In genomic region chr12:571795-572531, GRCh38 we compare ENCODE assay signal across 10 cellular contexts.
DNase-seq lines count a peak whose midpoint lies in the region; ATAC-seq and TF ChIP-seq lines count a peak whose summit lies in the region.
"Had no signal": no experiment of that assay in that cellular context is flagged by ENCODE, and none has a peak within 500 bp of the region (broad histone marks: within the 10 kb centered on the region; RNA-seq: fewer than 3 reads in every experiment).

No MANE protein-coding gene starts in this region.

- H3K4me1 ChIP-seq in foreskin keratinocyte (peaks cover 27% of the 10 kb centered on the region), rectal smooth muscle tissue (ENCODE audit: control insufficient read depth, insufficient read depth, low read length) (peaks cover 3% of the 10 kb centered on the region)

- H3K27ac ChIP-seq in foreskin keratinocyte (peak overlapping the region; percentile 86), rectal smooth muscle tissue (ENCODE audit: low read depth, low read length) (peak overlapping the region; percentile 86)

- TF ChIP-seq CTCF in foreskin keratinocyte (conservative IDR thresholded peaks at IDR 0.05): no peak

- DNase-seq in EH (ENCODE audit: low read depth) (peak; percentile 23), RPMI7951 (ENCODE audit: low read depth) (peak; percentile 68), foreskin keratinocyte (peak in 1 of 2 donors; percentile 29), NCI-H2029 (lab: John Stamatoyannopoulos, UW) (no peak), MV-4-11 (lab: John Stamatoyannopoulos, UW) (no peak)
- no peak for DNase-seq in stimulated activated CD4-positive, alpha-beta T cell treated with anti-CD3 and anti-CD28 coated beads, Interleukin-4, amount 100 ng/mL, for 4 hours
- DNase-seq: H9, T-helper 2 cell had no signal

- H3K4me3 ChIP-seq in rectal smooth muscle tissue (ENCODE audit: low read length): no peak overlapping the region

- no peak overlapping the region for H3K9ac ChIP-seq in rectal smooth muscle tissue (ENCODE audit: low read length)

- no peak for ATAC-seq in foreskin keratinocyte
- no peak for ATAC-seq in HG03196 (IDR thresholded peaks at IDR 0.05; ENCODE audit: unreplicated experiment)

- H3K27me3 ChIP-seq in foreskin keratinocyte (no peaks in the 10 kb centered on the region), rectal smooth muscle tissue (ENCODE audit: control insufficient read depth, insufficient read depth, low read length) (no peaks in the 10 kb centered on the region)

- no peaks in the 10 kb centered on the region for H3K36me3 ChIP-seq in rectal smooth muscle tissue (ENCODE audit: control insufficient read depth, insufficient read depth, low read length)

Comparison
In these comparisons a context has a peak if more than half of its experiments do, and no peak if none do; other contexts are left out.
1. DNase-seq: peak in EH (single experiment) and RPMI7951 (single experiment); none in NCI-H2029 (single experiment), stimulated activated CD4-positive, alpha-beta T cell treated with anti-CD3 and anti-CD28 coated beads, Interleukin-4, amount 100 ng/mL, for 4 hours (0 of 2) and MV-4-11 (single experiment).